Comparison of ENCODE assay signal across 1 cellular context in genomic region chr22:24630812-24631427, GRCh38.
A peak's percentile ranks its signal among the peaks of the same experiment; 100 is the strongest.
TF ChIP-seq lines count a peak whose summit lies in the region.
"Not testable (repeated sequence)": the region's sequence is repeated elsewhere in the genome, so short reads cannot be mapped to it uniquely, and the experiment has no call there.

No MANE protein-coding gene starts in this region.

TF ChIP-seq in K562, 482 proteins besides CTCF, POLR2A, EP300 and RAD21:
- TF ChIP-seq TCF3 (CRISPR knock-in tag; IDR thresholded peaks at IDR 0.05), result peak; percentile 49
- TF ChIP-seq CXXC5 (CRISPR knock-in tag; IDR thresholded peaks at IDR 0.05), result 0 out of 2 replicates have a peak, but pooled peaks have one; percentile 31
- TF ChIP-seq L3MBTL2 (IDR thresholded peaks at IDR 0.05), result 0 out of 2 replicates have a peak, but pooled peaks have one; percentile 48
- 0 out of 2 replicates have a peak, but pooled peaks have one; percentile 18 for TF ChIP-seq ZNF41 (CRISPR knock-in tag; conservative IDR thresholded peaks at IDR 0.05)
- TF ChIP-seq MEIS2 (IDR thresholded peaks at IDR 0.05; ENCODE audit: partially characterized antibody), result peak; percentile 56
- peak; percentile 38; the same call in 1 of the 2 replicates for TF ChIP-seq TAL1 (IDR thresholded peaks at IDR 0.05)
- not testable (repeated sequence) for TF ChIP-seq NR2C1 (IDR thresholded peaks at IDR 0.05); ID3 (CRISPR knock-in tag; IDR thresholded peaks at IDR 0.05); NR4A1 (CRISPR knock-in tag; IDR thresholded peaks at IDR 0.05)
- peak; percentile 31 for TF ChIP-seq NR2C1 (tag; IDR thresholded peaks at IDR 0.05)
- TF ChIP-seq DMBX1 (CRISPR knock-in tag; IDR thresholded peaks at IDR 0.05; ENCODE audit: borderline replicate concordance), result peak; percentile 64; the same call in 1 of the 2 replicates
- TF ChIP-seq ARID1B (IDR thresholded peaks at IDR 0.05), result 0 out of 2 replicates have a peak, but pooled peaks have one; percentile 37
- TF ChIP-seq SMAD4 (CRISPR knock-in tag; conservative IDR thresholded peaks at IDR 0.05), result peak; percentile 67
- TF ChIP-seq ZNF592 (IDR thresholded peaks at IDR 0.05), result peak; percentile 82
- TF ChIP-seq MEF2D (tag; conservative IDR thresholded peaks at IDR 0.05; ENCODE audit: low read depth), result peak; percentile 36; the same call in 1 of the 2 replicates
- TF ChIP-seq GATA2 (CRISPR knock-in tag; IDR thresholded peaks at IDR 0.05), result peak; percentile 22; the same call in 1 of the 2 replicates
- TF ChIP-seq SMARCA4 (IDR thresholded peaks at IDR 0.05), result 0 out of 2 replicates have a peak, but pooled peaks have one; percentile 26
- peak; percentile 77; the same call in 1 of the 2 replicates for TF ChIP-seq ID3 (tag; IDR thresholded peaks at IDR 0.05)
- 0 out of 2 replicates have a peak, but pooled peaks have one; percentile 29 for TF ChIP-seq PTTG1 (tag; IDR thresholded peaks at IDR 0.05; ENCODE audit: low read depth)
- TF ChIP-seq ETV1 (tag; conservative IDR thresholded peaks at IDR 0.05; ENCODE audit: low read depth), result 0 out of 2 replicates have a peak, but pooled peaks have one; percentile 38
- peak; percentile 16; the same call in 1 of the 2 replicates for TF ChIP-seq KLF6 (CRISPR knock-in tag; IDR thresholded peaks at IDR 0.05; ENCODE audit: borderline replicate concordance)
- TF ChIP-seq ILK (tag; IDR thresholded peaks at IDR 0.05; ENCODE audit: borderline replicate concordance, low read depth), result peak; percentile 60; the same call in 1 of the 2 replicates
- TF ChIP-seq ZNF311 (CRISPR knock-in tag; IDR thresholded peaks at IDR 0.05), result peak; percentile 72
- TF ChIP-seq SMARCE1 (IDR thresholded peaks at IDR 0.05), result 0 out of 2 replicates have a peak, but pooled peaks have one; percentile 26
- peak; percentile 33; the same call in 1 of the 2 replicates for TF ChIP-seq CBFA2T2 (conservative IDR thresholded peaks at IDR 0.05)
- TF ChIP-seq CBFA2T3 (IDR thresholded peaks at IDR 0.05), result peak; percentile 62
- TF ChIP-seq NR4A1 (tag; IDR thresholded peaks at IDR 0.05), result peak; percentile 81; the same call in 1 of the 2 replicates
